8 cellular contexts compared by ENCODE assay signal in genomic region chr2:237692601-237693079, GRCh38.
DNase-seq lines count a peak whose midpoint lies in the region; ATAC-seq and TF ChIP-seq lines count a peak whose summit lies in the region.

No MANE protein-coding gene starts in this region.

- H3K9me3 ChIP-seq in mammary epithelial cell (replicated peaks; ENCODE audit: insufficient read depth, low read length) (no peaks in the 10 kb centered on the region), left lung (no peaks in the 10 kb centered on the region)

- H3K4me2 ChIP-seq in mammary epithelial cell (ENCODE audit: insufficient read depth, low read depth, low read length): peak overlapping the region; percentile 77

- H3K4me3 ChIP-seq in mammary epithelial cell (replicated peaks in 1 of 3; ENCODE audit: insufficient read depth in 1 of 3, low read depth in 2 of 3, low read length in 3 of 3) (peak overlapping the region; percentile 84 to 94 (median 93)), left lung (peak overlapping the region; percentile 78 to 83)

- under 1% methylated on average over 19 of the region's 36 CpGs for WGBS in mammary epithelial cell (ENCODE audit: low coverage, missing lambda C conversion rate)

- ATAC-seq in GM21825 (IDR thresholded peaks at IDR 0.05; ENCODE audit: unreplicated experiment) (peak; percentile 1), left lung (peak; percentile 1)

- peak; percentile 57 for DNase-seq in Daoy (ENCODE audit: low read depth)
- peak; percentile 64 for DNase-seq in NCI-H69 (lab: John Stamatoyannopoulos, UW)
- DNase-seq in mammary epithelial cell: no peak
- peak; percentile 56 to 87 for DNase-seq in left lung
- DNase-seq in NOMO-1 treated with dmso at 0.1 percent for 144 hours (lab: John Stamatoyannopoulos, UW; ENCODE audit: unreplicated experiment): no peak
- no peak for DNase-seq in Kasumi-1 (lab: John Stamatoyannopoulos, UW)

- H2AFZ ChIP-seq in mammary epithelial cell (ENCODE audit: low read depth, low read length): no peak overlapping the region

- dilution Hi-C loops in mammary epithelial cell (cut with HindIII; ENCODE audit: low sequenced_read_pairs): no loop called here

- no peaks in the 10 kb centered on the region for H3K36me3 ChIP-seq in mammary epithelial cell (ENCODE audit: insufficient read depth, low read length)
- no peaks in the 10 kb centered on the region for H3K36me3 ChIP-seq in left lung

- in situ Hi-C loops in mammary epithelial cell (cut with MboI; ENCODE audit: low sequenced_read_pairs in 2 of 2): no loop called here

- H3K79me2 ChIP-seq in mammary epithelial cell (ENCODE audit: insufficient read depth, low read length): peaks cover 55% of the 10 kb centered on the region

- CTCF ChIA-PET in mammary epithelial cell (lab: Charles Lee; ENCODE audit: low non-redundant PET): no interaction called here

- H3K27me3 ChIP-seq in mammary epithelial cell (ENCODE audit: insufficient read depth, low read length) (no peaks in the 10 kb centered on the region), left lung (no peaks in the 10 kb centered on the region)

- peaks cover 6% of the 10 kb centered on the region for H4K20me1 ChIP-seq in mammary epithelial cell (ENCODE audit: insufficient read depth, low read length)

- H3K4me1 ChIP-seq in mammary epithelial cell (ENCODE audit: insufficient read depth, low read length) (peaks cover 70% of the 10 kb centered on the region), left lung (peaks cover 49 to 80% of the 10 kb centered on the region in 2 donors)

- H3K9ac ChIP-seq in mammary epithelial cell (ENCODE audit: insufficient read depth, low read length): peak overlapping the region; percentile 100

- H3K27ac ChIP-seq in mammary epithelial cell (ENCODE audit: insufficient read depth, low read depth, low read length) (peak overlapping the region; percentile 99), left lung (peak overlapping the region; percentile 96 to 100), temporal lobe (ENCODE audit: low read depth, low read length) (peak overlapping the region; percentile 25)

- BruUV-seq in mammary epithelial cell (replicated peaks; lab: Mats Ljungman, UMichigan): TSS peak; percentile 34

- TF ChIP-seq CTCF in mammary epithelial cell (conservative IDR thresholded peaks at IDR 0.05 in 1 of 2, IDR thresholded peaks at IDR 0.05 in 1 of 2; ENCODE audit: extremely low read depth in 1 of 2, insufficient read depth in 1 of 2, low read depth in 1 of 2, low read length in 2 of 2) (no peak), left lung (IDR thresholded peaks at IDR 0.05) (no peak)

- intact Hi-C loops in mammary epithelial cell (cut with micrococcal nuclease): loop anchor here (1.0 to 5.0 kb wide), 3 partner anchors 11 to 595 kb away; partner anchors contain the start of gene PER2
- intact Hi-C loops in left lung (cut with DNase I): loop anchor here in 1 of 2 donors (10.0 kb wide), 1 partner anchor 52 kb away; no protein-coding TSS in a partner anchor

Comparison
In these comparisons a context has a peak if more than half of its experiments do, and no peak if none do; other contexts are left out.
1. DNase-seq: peak in Daoy (single experiment), NCI-H69 (single experiment) and left lung (2 of 2); none in mammary epithelial cell (single experiment), NOMO-1 treated with dmso at 0.1 percent for 144 hours (single experiment) and Kasumi-1 (0 of 2).
2. H3K27ac ChIP-seq: peak in every context shown above with its lines; median percentile 99 in mammary epithelial cell; 98 in left lung; 25 in temporal lobe.